ENCODE assay signal across 2 cellular contexts in the genomic region with DNA sequence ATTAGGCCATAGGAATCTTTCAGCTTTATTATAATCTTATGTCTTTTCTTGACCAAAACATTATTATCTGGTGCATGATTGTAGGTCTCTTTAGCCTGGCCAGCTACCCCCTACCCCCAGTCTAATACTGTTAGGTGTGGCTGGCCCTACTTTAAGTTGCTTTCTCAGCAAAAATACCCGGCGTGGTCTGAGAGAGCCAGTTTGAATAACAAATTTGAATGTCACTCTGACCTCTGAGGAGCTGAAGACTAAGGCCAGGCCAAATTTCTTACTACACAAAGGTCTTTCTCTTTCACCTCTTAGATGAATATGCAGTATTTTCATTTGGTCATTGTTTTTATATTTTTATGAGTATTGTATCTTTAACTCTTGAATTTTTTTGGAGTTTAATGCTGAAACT.
TF ChIP-seq lines count a peak whose summit lies in the region.

No MANE protein-coding gene starts in this region.

TF ChIP-seq in GM23338, 12 proteins besides CTCF, POLR2A, EP300 and RAD21:
- TF ChIP-seq, protein P1, sequence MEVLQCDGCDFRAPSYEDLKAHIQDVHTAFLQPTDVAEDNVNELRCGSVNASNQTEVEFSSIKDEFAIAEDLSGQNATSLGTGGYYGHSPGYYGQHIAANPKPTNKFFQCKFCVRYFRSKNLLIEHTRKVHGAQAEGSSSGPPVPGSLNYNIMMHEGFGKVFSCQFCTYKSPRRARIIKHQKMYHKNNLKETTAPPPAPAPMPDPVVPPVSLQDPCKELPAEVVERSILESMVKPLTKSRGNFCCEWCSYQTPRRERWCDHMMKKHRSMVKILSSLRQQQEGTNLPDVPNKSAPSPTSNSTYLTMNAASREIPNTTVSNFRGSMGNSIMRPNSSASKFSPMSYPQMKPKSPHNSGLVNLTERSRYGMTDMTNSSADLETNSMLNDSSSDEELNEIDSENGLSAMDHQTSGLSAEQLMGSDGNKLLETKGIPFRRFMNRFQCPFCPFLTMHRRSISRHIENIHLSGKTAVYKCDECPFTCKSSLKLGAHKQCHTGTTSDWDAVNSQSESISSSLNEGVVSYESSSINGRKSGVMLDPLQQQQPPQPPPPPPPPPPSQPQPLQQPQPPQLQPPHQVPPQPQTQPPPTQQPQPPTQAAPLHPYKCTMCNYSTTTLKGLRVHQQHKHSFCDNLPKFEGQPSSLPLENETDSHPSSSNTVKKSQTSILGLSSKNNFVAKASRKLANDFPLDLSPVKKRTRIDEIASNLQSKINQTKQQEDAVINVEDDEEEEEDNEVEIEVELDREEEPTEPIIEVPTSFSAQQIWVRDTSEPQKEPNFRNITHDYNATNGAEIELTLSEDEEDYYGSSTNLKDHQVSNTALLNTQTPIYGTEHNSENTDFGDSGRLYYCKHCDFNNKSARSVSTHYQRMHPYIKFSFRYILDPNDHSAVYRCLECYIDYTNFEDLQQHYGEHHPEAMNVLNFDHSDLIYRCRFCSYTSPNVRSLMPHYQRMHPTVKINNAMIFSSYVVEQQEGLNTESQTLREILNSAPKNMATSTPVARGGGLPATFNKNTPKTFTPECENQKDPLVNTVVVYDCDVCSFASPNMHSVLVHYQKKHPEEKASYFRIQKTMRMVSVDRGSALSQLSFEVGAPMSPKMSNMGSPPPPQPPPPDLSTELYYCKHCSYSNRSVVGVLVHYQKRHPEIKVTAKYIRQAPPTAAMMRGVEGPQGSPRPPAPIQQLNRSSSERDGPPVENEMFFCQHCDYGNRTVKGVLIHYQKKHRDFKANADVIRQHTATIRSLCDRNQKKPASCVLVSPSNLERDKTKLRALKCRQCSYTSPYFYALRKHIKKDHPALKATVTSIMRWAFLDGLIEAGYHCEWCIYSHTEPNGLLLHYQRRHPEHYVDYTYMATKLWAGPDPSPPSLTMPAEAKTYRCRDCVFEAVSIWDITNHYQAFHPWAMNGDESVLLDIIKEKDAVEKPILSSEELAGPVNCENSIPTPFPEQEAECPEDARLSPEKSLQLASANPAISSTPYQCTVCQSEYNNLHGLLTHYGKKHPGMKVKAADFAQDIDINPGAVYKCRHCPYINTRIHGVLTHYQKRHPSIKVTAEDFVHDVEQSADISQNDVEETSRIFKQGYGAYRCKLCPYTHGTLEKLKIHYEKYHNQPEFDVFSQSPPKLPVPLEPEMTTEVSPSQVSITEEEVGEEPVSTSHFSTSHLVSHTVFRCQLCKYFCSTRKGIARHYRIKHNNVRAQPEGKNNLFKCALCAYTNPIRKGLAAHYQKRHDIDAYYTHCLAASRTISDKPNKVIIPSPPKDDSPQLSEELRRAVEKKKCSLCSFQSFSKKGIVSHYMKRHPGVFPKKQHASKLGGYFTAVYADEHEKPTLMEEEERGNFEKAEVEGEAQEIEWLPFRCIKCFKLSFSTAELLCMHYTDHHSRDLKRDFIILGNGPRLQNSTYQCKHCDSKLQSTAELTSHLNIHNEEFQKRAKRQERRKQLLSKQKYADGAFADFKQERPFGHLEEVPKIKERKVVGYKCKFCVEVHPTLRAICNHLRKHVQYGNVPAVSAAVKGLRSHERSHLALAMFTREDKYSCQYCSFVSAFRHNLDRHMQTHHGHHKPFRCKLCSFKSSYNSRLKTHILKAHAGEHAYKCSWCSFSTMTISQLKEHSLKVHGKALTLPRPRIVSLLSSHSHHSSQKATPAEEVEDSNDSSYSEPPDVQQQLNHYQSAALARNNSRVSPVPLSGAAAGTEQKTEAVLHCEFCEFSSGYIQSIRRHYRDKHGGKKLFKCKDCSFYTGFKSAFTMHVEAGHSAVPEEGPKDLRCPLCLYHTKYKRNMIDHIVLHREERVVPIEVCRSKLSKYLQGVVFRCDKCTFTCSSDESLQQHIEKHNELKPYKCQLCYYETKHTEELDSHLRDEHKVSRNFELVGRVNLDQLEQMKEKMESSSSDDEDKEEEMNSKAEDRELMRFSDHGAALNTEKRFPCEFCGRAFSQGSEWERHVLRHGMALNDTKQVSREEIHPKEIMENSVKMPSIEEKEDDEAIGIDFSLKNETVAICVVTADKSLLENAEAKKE (CRISPR knock-in tag; IDR thresholded peaks at IDR 0.05) = no peak
- no peak for TF ChIP-seq NANOG (IDR thresholded peaks at IDR 0.05; ENCODE audit: borderline replicate concordance)
- no peak for TF ChIP-seq STAT1 (IDR thresholded peaks at IDR 0.05; ENCODE audit: unreplicated experiment)
- TF ChIP-seq EZH2phosphoT487 (IDR thresholded peaks at IDR 0.05; ENCODE audit: unreplicated experiment) = no peak

TF ChIP-seq in GM12878, 131 proteins besides CTCF, POLR2A, EP300 and RAD21 (continued from another document):
- TF ChIP-seq, protein P2, sequence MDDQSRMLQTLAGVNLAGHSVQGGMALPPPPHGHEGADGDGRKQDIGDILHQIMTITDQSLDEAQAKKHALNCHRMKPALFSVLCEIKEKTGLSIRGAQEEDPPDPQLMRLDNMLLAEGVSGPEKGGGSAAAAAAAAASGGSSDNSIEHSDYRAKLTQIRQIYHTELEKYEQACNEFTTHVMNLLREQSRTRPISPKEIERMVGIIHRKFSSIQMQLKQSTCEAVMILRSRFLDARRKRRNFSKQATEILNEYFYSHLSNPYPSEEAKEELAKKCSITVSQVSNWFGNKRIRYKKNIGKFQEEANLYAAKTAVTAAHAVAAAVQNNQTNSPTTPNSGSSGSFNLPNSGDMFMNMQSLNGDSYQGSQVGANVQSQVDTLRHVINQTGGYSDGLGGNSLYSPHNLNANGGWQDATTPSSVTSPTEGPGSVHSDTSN (IDR thresholded peaks at IDR 0.05; ENCODE audit: insufficient replicate concordance, low read depth, low read length) = no peak
